38 cellular contexts compared by ENCODE assay signal in genomic region chr12:69600804-69601203, GRCh38. TPM values are rescaled to one million over a fixed set of nuclear protein-coding genes. Genes with fewer than 3 reads are reported as not detected.
"Had no signal": no experiment of that assay in that cellular context is flagged by ENCODE, and none has a peak within 500 bp of the region (broad histone marks: within the 10 kb centered on the region; RNA-seq: fewer than 3 reads in every experiment).

No MANE protein-coding gene starts in this region.

- H3K27ac ChIP-seq: body of pancreas, KMS-11, PC-9, RWPE1, WERI-Rb-1 had no signal

- DNase-seq: activated CD4-positive, alpha-beta memory T cell treated with anti-CD3 and anti-CD28 coated beads, Interleukin-2, amount 10 ng/mL, durations not matched to agents 7 days and 5 days; activated CD4-positive, alpha-beta T cell treated with anti-CD3 and anti-CD28 coated beads for 1 hour; activated CD4-positive, alpha-beta T cell treated with anti-CD3 and anti-CD28 coated beads for 48 hours; activated CD4-positive, CD25-positive, alpha-beta regulatory T cell; activated CD8-positive, alpha-beta memory T cell treated with anti-CD3 and anti-CD28 coated beads for 24 hours; activated CD8-positive, alpha-beta memory T cell treated with anti-CD3 and anti-CD28 coated beads, Interleukin-2, amount 10 ng/mL, durations not matched to agents 7 days and 5 days; activated CD8-positive, alpha-beta memory T cell treated with anti-CD3 and anti-CD28 coated beads, Interleukin-2, amount 50 U/mL, for 48 hours; activated effector memory CD4-positive, alpha-beta T cell treated with Interleukin-2 at 50 U/mL for 16 hours; activated naive CD4-positive, alpha-beta T cell treated with anti-CD3 and anti-CD28 coated beads, Interleukin-2, amount 10 ng/mL, durations not matched to agents 7 days and 5 days; activated naive CD8-positive, alpha-beta T cell treated with anti-CD3 and anti-CD28 coated beads, Interleukin-2, amount 10 ng/mL, durations not matched to agents 7 days and 5 days; body of pancreas; central memory CD4-positive, alpha-beta T cell; NCI-H1092 treated with DMSO at 0.1 percent for 48 hours; NCI-H1417; NCI-H146; NCI-H187; NCI-H2029 treated with DMSO at 0.1 percent for 48 hours; NCI-H2107; NCI-H2171; NCI-H510A; NCI-H526; NCI-H748 treated with DMSO at 0.1 percent for 48 hours; NK-92 treated with Interleukin-12 subunit alpha and Interleukin-12 subunit beta, amount 100 ng/mL, for 24 hours; PC-9; T1000; WERI-Rb-1 had no signal

- H3K27me3 Mint-ChIP-seq: activated CD4-positive, alpha-beta memory T cell treated with anti-CD3 and anti-CD28 coated beads, Interleukin-2, amount 10 ng/mL, durations not matched to agents 7 days and 5 days; activated CD8-positive, alpha-beta memory T cell treated with anti-CD3 and anti-CD28 coated beads, Interleukin-2, amount 10 ng/mL, durations not matched to agents 7 days and 5 days; activated naive CD4-positive, alpha-beta T cell treated with anti-CD3 and anti-CD28 coated beads, Interleukin-2, amount 10 ng/mL, durations not matched to agents 7 days and 5 days; activated naive CD8-positive, alpha-beta T cell treated with anti-CD3 and anti-CD28 coated beads, Interleukin-2, amount 10 ng/mL, durations not matched to agents 7 days and 5 days had no signal

- FAIRE-seq: astrocyte, bronchial epithelial cell, RCC 7860 had no signal

- H3K27me3 ChIP-seq: body of pancreas had no signal

- H3K9me3 ChIP-seq: body of pancreas had no signal

- H2AFZ ChIP-seq: PC-9 had no signal

- H3K4me3 ChIP-seq: body of pancreas, PC-9 had no signal

- H3K4me2 ChIP-seq: KMS-11, PC-9 had no signal

- H3K27ac Mint-ChIP-seq: activated CD4-positive, alpha-beta memory T cell treated with anti-CD3 and anti-CD28 coated beads, Interleukin-2, amount 10 ng/mL, durations not matched to agents 7 days and 5 days; activated CD8-positive, alpha-beta memory T cell treated with anti-CD3 and anti-CD28 coated beads, Interleukin-2, amount 10 ng/mL, durations not matched to agents 7 days and 5 days; activated naive CD4-positive, alpha-beta T cell treated with anti-CD3 and anti-CD28 coated beads, Interleukin-2, amount 10 ng/mL, durations not matched to agents 7 days and 5 days; activated naive CD8-positive, alpha-beta T cell treated with anti-CD3 and anti-CD28 coated beads, Interleukin-2, amount 10 ng/mL, durations not matched to agents 7 days and 5 days had no signal

- H3K9ac ChIP-seq: KMS-11 had no signal

- H3K4me3 Mint-ChIP-seq: activated CD4-positive, alpha-beta memory T cell treated with anti-CD3 and anti-CD28 coated beads, Interleukin-2, amount 10 ng/mL, durations not matched to agents 7 days and 5 days; activated CD8-positive, alpha-beta memory T cell treated with anti-CD3 and anti-CD28 coated beads, Interleukin-2, amount 10 ng/mL, durations not matched to agents 7 days and 5 days; activated naive CD4-positive, alpha-beta T cell treated with anti-CD3 and anti-CD28 coated beads, Interleukin-2, amount 10 ng/mL, durations not matched to agents 7 days and 5 days; activated naive CD8-positive, alpha-beta T cell treated with anti-CD3 and anti-CD28 coated beads, Interleukin-2, amount 10 ng/mL, durations not matched to agents 7 days and 5 days had no signal

- ATAC-seq: activated CD8-positive, alpha-beta memory T cell treated with anti-CD3 and anti-CD28 coated beads, Interleukin-2, amount 10 ng/mL, durations not matched to agents 7 days and 5 days; body of pancreas; Right ventricle myocardium inferior had no signal

- H3K9me3 Mint-ChIP-seq: activated CD4-positive, alpha-beta memory T cell treated with anti-CD3 and anti-CD28 coated beads, Interleukin-2, amount 10 ng/mL, durations not matched to agents 7 days and 5 days; activated naive CD4-positive, alpha-beta T cell treated with anti-CD3 and anti-CD28 coated beads, Interleukin-2, amount 10 ng/mL, durations not matched to agents 7 days and 5 days; activated naive CD8-positive, alpha-beta T cell treated with anti-CD3 and anti-CD28 coated beads, Interleukin-2, amount 10 ng/mL, durations not matched to agents 7 days and 5 days had no signal

- H3K4me1 Mint-ChIP-seq: activated naive CD4-positive, alpha-beta T cell treated with anti-CD3 and anti-CD28 coated beads, Interleukin-2, amount 10 ng/mL, durations not matched to agents 7 days and 5 days had no signal

RNA-seq across cellular contexts. Expression of gene LRRC10, which starts 9.9 kb away (rescaled TPM):
- total RNA-seq: activated CD4-positive, alpha-beta memory T cell treated with anti-CD3 and anti-CD28 coated beads, Interleukin-2, amount 10 ng/mL, durations not matched to agents 7 days and 5 days; activated CD8-positive, alpha-beta memory T cell treated with anti-CD3 and anti-CD28 coated beads, Interleukin-2, amount 10 ng/mL, durations not matched to agents 7 days and 5 days; activated naive CD8-positive, alpha-beta T cell treated with anti-CD3 and anti-CD28 coated beads, Interleukin-2, amount 10 ng/mL, durations not matched to agents 7 days and 5 days; astrocyte; body of pancreas; bronchial epithelial cell; cerebellum; LHCN-M2; OCI-LY7; PC-9; T-helper 1 cell treated with Interleukin-12 subunit alpha and Interleukin-12 subunit beta and Interleukin-4 antibody, amounts not matched to agents 30 ng/mL and 1 ng/mL, for 36 hours; T-helper 2 cell treated with Interferon-gamma antibody and Interleukin-4, amounts not matched to agents 100 ng/mL and 5 ng/mL, for 36 hours had no signal
- polyA plus RNA-seq: adipose tissue had no signal
